1 cellular context compared by ENCODE assay signal in the genomic region with DNA sequence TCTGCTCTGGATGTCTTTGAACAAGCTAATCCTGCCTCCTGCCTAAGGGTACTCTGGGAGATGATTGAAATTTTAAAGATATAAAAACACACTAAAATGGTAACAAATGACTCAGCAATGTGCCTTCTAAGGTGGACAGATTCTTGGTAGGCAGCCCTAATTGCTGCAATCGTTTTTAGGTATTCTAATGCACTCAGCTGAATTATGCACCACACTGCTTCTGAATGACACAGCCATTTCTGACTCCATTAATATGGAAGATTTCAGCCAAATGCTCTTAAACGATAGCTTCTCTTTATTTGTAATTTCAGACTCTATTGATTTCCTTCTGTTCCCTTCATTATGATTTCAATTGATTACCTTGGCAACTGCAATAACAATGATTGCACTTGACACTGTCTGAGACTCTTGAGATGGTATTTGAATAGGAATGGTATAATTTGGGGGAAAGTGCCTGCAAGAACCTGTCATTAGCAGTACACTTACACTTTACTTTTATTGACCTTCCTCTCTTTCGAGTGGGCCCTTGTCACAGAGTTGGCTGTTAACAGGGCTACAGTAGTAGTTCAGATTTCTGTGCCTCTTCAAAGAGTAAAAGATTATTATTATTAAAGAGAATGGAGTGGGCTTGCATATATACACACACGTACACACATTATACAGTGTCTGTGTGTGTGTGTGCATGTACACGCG.
TF ChIP-seq lines count a peak whose summit lies in the region.

No MANE protein-coding gene starts in this region.

TF ChIP-seq in HepG2, 621 proteins besides CTCF, POLR2A, EP300 and RAD21:
- TF ChIP-seq, protein P1, sequence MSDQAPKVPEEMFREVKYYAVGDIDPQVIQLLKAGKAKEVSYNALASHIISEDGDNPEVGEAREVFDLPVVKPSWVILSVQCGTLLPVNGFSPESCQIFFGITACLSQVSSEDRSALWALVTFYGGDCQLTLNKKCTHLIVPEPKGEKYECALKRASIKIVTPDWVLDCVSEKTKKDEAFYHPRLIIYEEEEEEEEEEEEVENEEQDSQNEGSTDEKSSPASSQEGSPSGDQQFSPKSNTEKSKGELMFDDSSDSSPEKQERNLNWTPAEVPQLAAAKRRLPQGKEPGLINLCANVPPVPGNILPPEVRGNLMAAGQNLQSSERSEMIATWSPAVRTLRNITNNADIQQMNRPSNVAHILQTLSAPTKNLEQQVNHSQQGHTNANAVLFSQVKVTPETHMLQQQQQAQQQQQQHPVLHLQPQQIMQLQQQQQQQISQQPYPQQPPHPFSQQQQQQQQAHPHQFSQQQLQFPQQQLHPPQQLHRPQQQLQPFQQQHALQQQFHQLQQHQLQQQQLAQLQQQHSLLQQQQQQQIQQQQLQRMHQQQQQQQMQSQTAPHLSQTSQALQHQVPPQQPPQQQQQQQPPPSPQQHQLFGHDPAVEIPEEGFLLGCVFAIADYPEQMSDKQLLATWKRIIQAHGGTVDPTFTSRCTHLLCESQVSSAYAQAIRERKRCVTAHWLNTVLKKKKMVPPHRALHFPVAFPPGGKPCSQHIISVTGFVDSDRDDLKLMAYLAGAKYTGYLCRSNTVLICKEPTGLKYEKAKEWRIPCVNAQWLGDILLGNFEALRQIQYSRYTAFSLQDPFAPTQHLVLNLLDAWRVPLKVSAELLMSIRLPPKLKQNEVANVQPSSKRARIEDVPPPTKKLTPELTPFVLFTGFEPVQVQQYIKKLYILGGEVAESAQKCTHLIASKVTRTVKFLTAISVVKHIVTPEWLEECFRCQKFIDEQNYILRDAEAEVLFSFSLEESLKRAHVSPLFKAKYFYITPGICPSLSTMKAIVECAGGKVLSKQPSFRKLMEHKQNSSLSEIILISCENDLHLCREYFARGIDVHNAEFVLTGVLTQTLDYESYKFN (CRISPR knock-in tag; conservative IDR thresholded peaks at IDR 0.05) = no peak
